30 cellular contexts compared by ENCODE assay signal in the genomic region with DNA sequence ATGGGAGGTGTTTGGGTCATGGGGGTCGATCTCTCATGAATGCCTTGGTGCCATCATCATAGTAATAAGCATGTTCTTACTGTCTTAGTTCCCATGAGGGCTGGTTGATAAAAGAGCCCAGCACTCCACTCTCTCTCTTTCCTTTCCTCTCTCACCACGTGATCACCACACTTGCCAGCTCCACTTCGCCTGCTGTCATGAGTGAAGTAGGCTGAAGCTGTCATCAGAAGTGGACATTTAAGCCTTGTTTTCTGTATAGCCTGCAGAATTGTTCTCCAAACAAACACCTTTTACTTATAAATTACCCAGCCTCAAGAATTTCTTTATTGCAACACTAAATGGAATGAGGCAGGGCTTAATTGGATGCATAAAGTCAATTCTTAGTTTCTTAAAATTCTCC. TPM values are rescaled to one million over a fixed set of nuclear protein-coding genes. Genes with fewer than 3 reads are reported as not detected.
A peak's percentile ranks its signal among the peaks of the same experiment; 100 is the strongest.
DNase-seq lines count a peak whose midpoint lies in the region; ATAC-seq and TF ChIP-seq lines count a peak whose summit lies in the region.
"Had no signal": no experiment of that assay in that cellular context is flagged by ENCODE, and none has a peak within 500 bp of the region (broad histone marks: within the 10 kb centered on the region; RNA-seq: fewer than 3 reads in every experiment).

No MANE protein-coding gene starts in this region.

- no peak overlapping the region for H3K4me3 ChIP-seq in left lung
- H3K4me3 ChIP-seq: A549, Peyer's patch had no signal

- DNase-seq in NCI-H82 (lab: John Stamatoyannopoulos, UW) = peak; percentile 8
- no peak for DNase-seq in NCI-H82 treated with DMSO at 0.1 percent for 48 hours (lab: John Stamatoyannopoulos, UW; ENCODE audit: unreplicated experiment)
- peak; percentile 11 for DNase-seq in M059J (ENCODE audit: low read depth)
- DNase-seq in left lung = peak in 1 of 2 donors; percentile 38
- DNase-seq in renal cortical epithelial cell (ENCODE audit: low read depth) = peak; percentile 22
- DNase-seq in NCI-H2227 (lab: John Stamatoyannopoulos, UW; ENCODE audit: unreplicated experiment) = no peak
- DNase-seq in SKM-1 treated with dmso at 0.1 percent for 144 hours (lab: John Stamatoyannopoulos, UW; ENCODE audit: unreplicated experiment) = no peak
- DNase-seq: CD8-positive, alpha-beta memory T cell; DMS153; Karpas-422; NCI-H1092 treated with DMSO at 0.1 percent for 48 hours; NCI-H146; NCI-H1930; NCI-H2171 treated with DMSO at 0.1 percent for 48 hours; NCI-H748 treated with DMSO at 0.1 percent for 48 hours; Peyer's patch; SHP77 treated with DMSO at 0.1 percent for 48 hours; SK-N-SH; T-helper 17 cell; T1000 had no signal

- no peaks in the 10 kb centered on the region for H3K36me3 ChIP-seq in left lung
- H3K36me3 ChIP-seq: Peyer's patch had no signal

- H3K9me3 ChIP-seq in left lung = no peaks in the 10 kb centered on the region
- H3K9me3 ChIP-seq: A549, Peyer's patch, SK-N-SH had no signal

- intact Hi-C loops in left lung (cut with DNase I) = no loop called here

- no peaks in the 10 kb centered on the region for H3K4me1 ChIP-seq in left lung
- H3K4me1 ChIP-seq: A549, Peyer's patch had no signal

- H3K27me3 ChIP-seq in left lung = no peaks in the 10 kb centered on the region
- H3K27me3 ChIP-seq: Peyer's patch had no signal

- H3K27ac ChIP-seq in left lung = no peak overlapping the region
- H3K27ac ChIP-seq: A549, Peyer's patch had no signal

- ATAC-seq in left lung (peak; percentile 62), HG03521 (IDR thresholded peaks at IDR 0.05; ENCODE audit: unreplicated experiment) (no peak)
- ATAC-seq: A549, HCT116, HepG2, T-helper 17 cell had no signal

- TF ChIP-seq CTCF in left lung (IDR thresholded peaks at IDR 0.05) = no peak

RNA-seq across cellular contexts. Expression of gene OR5H1, which starts 6.1 kb away (rescaled TPM):
- total RNA-seq in M059J (2014; rRNA removed; shearing (Covaris generic)) = not detected in 2 replicates
- not detected for total RNA-seq in left lung
- total RNA-seq in renal cortical epithelial cell = not detected in 2 replicates
- total RNA-seq: CD8-positive, alpha-beta memory T cell; Daoy; G401; H4; HepG2; HT1080; OCI-LY7; Peyer's patch; T-helper 17 cell had no signal

RNA-seq across cellular contexts. Expression of gene OR5H14, which starts 10.6 kb away (rescaled TPM):
- not detected in 2 replicates for total RNA-seq in M059J (2014; rRNA removed; shearing (Covaris generic))
- not detected for total RNA-seq in left lung
- not detected in 2 replicates for total RNA-seq in renal cortical epithelial cell
- total RNA-seq: B cell; CD8-positive, alpha-beta memory T cell; Daoy; G401; H4; HepG2; HT1080; OCI-LY7; Peyer's patch; T-helper 17 cell had no signal

RNA-seq across cellular contexts. Expression of gene OR5H15, which starts 29.9 kb away (rescaled TPM):
- not detected in 2 replicates for total RNA-seq in M059J (2014; rRNA removed; shearing (Covaris generic))
- not detected for total RNA-seq in left lung
- not detected in 2 replicates for total RNA-seq in renal cortical epithelial cell
- total RNA-seq: B cell; CD8-positive, alpha-beta memory T cell; Daoy; G401; H4; HepG2; HT1080; OCI-LY7; Peyer's patch; T-helper 17 cell had no signal

RNA-seq across cellular contexts. Expression of gene OR5AC2, which starts 49.7 kb away (rescaled TPM):
- total RNA-seq in M059J (2014; rRNA removed; shearing (Covaris generic)) = not detected in 2 replicates
- total RNA-seq in left lung (not detected), renal cortical epithelial cell (not detected in 2 replicates)
- total RNA-seq: B cell; CD8-positive, alpha-beta memory T cell; Daoy; G401; H4; HepG2; HT1080; OCI-LY7; Peyer's patch; T-helper 17 cell had no signal

Comparison
In these comparisons a context has a peak if more than half of its experiments do, and no peak if none do; other contexts are left out.
1. DNase-seq: peak in NCI-H82 (single experiment), M059J (single experiment) and renal cortical epithelial cell (single experiment); none in NCI-H82 treated with DMSO at 0.1 percent for 48 hours (single experiment), NCI-H2227 (single experiment) and SKM-1 treated with dmso at 0.1 percent for 144 hours (single experiment).